In the genomic region with DNA sequence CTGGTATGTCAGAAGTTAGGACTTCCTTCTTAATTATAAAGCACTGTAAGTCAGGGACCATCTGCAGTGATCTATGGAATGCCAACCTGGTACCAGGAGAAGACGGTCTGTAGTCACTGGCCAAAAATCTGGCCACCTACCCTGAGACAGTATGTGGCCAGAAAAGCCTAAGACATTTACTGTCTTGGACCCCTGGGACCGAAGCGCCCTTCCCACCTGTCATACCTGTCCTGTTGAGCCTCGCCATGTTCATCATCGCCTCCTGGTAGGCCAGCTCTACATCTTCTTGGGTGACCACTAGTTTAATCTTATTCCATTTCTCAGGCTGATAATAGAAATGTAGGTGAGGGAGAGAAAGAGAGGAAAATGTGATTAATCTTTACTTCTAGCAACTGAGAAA, we compare ENCODE assay signal across 16 cellular contexts. TPM values are rescaled to one million over a fixed set of nuclear protein-coding genes. Genes with fewer than 3 reads are reported as not detected.
A peak's percentile ranks its signal among the peaks of the same experiment; 100 is the strongest.
DNase-seq lines count a peak whose midpoint lies in the region; ATAC-seq, FAIRE-seq and TF ChIP-seq lines count a peak whose summit lies in the region.
"Had no signal": no experiment of that assay in that cellular context is flagged by ENCODE, and none has a peak within 500 bp of the region (broad histone marks: within the 10 kb centered on the region; RNA-seq: fewer than 3 reads in every experiment).

No MANE protein-coding gene starts in this region.

- no peak overlapping the region for H3K4me3 ChIP-seq in left ventricle myocardium inferior
- H3K4me3 ChIP-seq: BLaER1 treated with 17β-estradiol and CSF1 and Interleukin-3, amounts not matched to agents 10 nM and 100 nM had no signal

- no peaks in the 10 kb centered on the region for H3K9me3 ChIP-seq in left ventricle myocardium inferior (replicated peaks)

- no peak for TF ChIP-seq CTCF in left ventricle myocardium inferior (IDR thresholded peaks at IDR 0.05; ENCODE audit: borderline replicate concordance)
- no peak for TF ChIP-seq CTCF in WTC11 (IDR thresholded peaks at IDR 0.05)
- TF ChIP-seq CTCF in nephron progenitor cell (IDR thresholded peaks at IDR 0.05): no peak

- no peaks in the 10 kb centered on the region for H3K9me3 Mint-ChIP-seq in WTC11
- no peaks in the 10 kb centered on the region for H3K9me3 Mint-ChIP-seq in nephron progenitor cell
- H3K9me3 Mint-ChIP-seq: CD8-positive, alpha-beta T cell had no signal

- intact Hi-C loops in left ventricle myocardium inferior (cut with micrococcal nuclease) (no loop called here), left ventricle myocardium superior (cut with micrococcal nuclease) (no loop called here)

- ATAC-seq in left ventricle myocardium superior: no peak
- no peak for ATAC-seq in WTC11
- no peak for ATAC-seq in GM21619 (IDR thresholded peaks at IDR 0.05; ENCODE audit: unreplicated experiment)
- ATAC-seq: CD8-positive, alpha-beta T cell had no signal

- H3K4me1 ChIP-seq in left ventricle myocardium inferior: peaks cover 14% of the 10 kb centered on the region

- CTCF ChIA-PET in WTC11 (lab: Charles Lee): interaction anchor here (1.2 to 1.7 kb wide), 2 partner anchors 22 to 25 kb away, joined by 3 read pairs; no protein-coding TSS in a partner anchor

- peaks cover 90% of the 10 kb centered on the region for H3K36me3 ChIP-seq in left ventricle myocardium inferior

- H3K27ac Mint-ChIP-seq in WTC11 (peak overlapping the region; percentile 11; the same call in 1 of the 2 replicates), nephron progenitor cell (peak overlapping the region; percentile 33)
- H3K27ac Mint-ChIP-seq: B cell had no signal

- FAIRE-seq in urothelium cell line (lab: Jason Lieb, UNC): peak; percentile 17

- H3K4me3 Mint-ChIP-seq in WTC11 (no peak overlapping the region), nephron progenitor cell (no peak overlapping the region)
- H3K4me3 Mint-ChIP-seq: B cell; CD8-positive, alpha-beta T cell had no signal

- no peak for DNase-seq in left ventricle myocardium inferior
- DNase-seq in left ventricle myocardium superior: no peak
- DNase-seq in WTC11 (ENCODE audit: low spot score): no peak
- DNase-seq in nephron progenitor cell: no peak
- no peak for DNase-seq in urothelium cell line (ENCODE audit: low spot score)
- DNase-seq in AG08395 (ENCODE audit: low spot score): no peak
- no peak for DNase-seq in NCI-H187 (lab: John Stamatoyannopoulos, UW)
- DNase-seq: 8988T; Calu3; CD8-positive, alpha-beta T cell; DMS79 treated with DMSO at 0.1 percent for 48 hours; GF-D8; HCEC 1CT had no signal

- POLR2A ChIA-PET in WTC11 (lab: Charles Lee): no interaction called here

- H3K27me3 Mint-ChIP-seq in WTC11 (ENCODE audit: low read depth): no peaks in the 10 kb centered on the region
- H3K27me3 Mint-ChIP-seq in nephron progenitor cell (ENCODE audit: low read depth, poor library complexity): no peaks in the 10 kb centered on the region
- H3K27me3 Mint-ChIP-seq: B cell had no signal

- H3K27ac ChIP-seq in left ventricle myocardium inferior (replicated peaks): peak overlapping the region; percentile 22
- H3K27ac ChIP-seq: BLaER1 treated with 17β-estradiol and CSF1 and Interleukin-3, amounts not matched to agents 10 nM and 100 nM had no signal

- peaks cover 94% of the 10 kb centered on the region for H3K36me3 Mint-ChIP-seq in WTC11
- peaks cover 93% of the 10 kb centered on the region for H3K36me3 Mint-ChIP-seq in nephron progenitor cell (ENCODE audit: low read depth)

- H3K4me1 Mint-ChIP-seq in WTC11: peaks cover 24% of the 10 kb centered on the region
- peaks cover 15% of the 10 kb centered on the region for H3K4me1 Mint-ChIP-seq in nephron progenitor cell
- H3K4me1 Mint-ChIP-seq: B cell had no signal

- no peaks in the 10 kb centered on the region for H3K27me3 ChIP-seq in left ventricle myocardium inferior (ENCODE audit: low read depth)
- H3K27me3 ChIP-seq: BLaER1 treated with 17β-estradiol and CSF1 and Interleukin-3, amounts not matched to agents 10 nM and 100 nM had no signal

TF ChIP-seq in WTC11, 78 proteins besides CTCF, POLR2A, EP300 and RAD21:
- TF ChIP-seq CREB1 (CRISPR knock-in tag; IDR thresholded peaks at IDR 0.05) (no peak), ZNF317 (CRISPR knock-in tag; IDR thresholded peaks at IDR 0.05; ENCODE audit: borderline replicate concordance, low read depth) (no peak), RORB (CRISPR knock-in tag; IDR thresholded peaks at IDR 0.05) (no peak), NFE2L1 (CRISPR knock-in tag; IDR thresholded peaks at IDR 0.05) (no peak), EMX1 (CRISPR knock-in tag; IDR thresholded peaks at IDR 0.05) (no peak)
- TF ChIP-seq, protein P1, sequence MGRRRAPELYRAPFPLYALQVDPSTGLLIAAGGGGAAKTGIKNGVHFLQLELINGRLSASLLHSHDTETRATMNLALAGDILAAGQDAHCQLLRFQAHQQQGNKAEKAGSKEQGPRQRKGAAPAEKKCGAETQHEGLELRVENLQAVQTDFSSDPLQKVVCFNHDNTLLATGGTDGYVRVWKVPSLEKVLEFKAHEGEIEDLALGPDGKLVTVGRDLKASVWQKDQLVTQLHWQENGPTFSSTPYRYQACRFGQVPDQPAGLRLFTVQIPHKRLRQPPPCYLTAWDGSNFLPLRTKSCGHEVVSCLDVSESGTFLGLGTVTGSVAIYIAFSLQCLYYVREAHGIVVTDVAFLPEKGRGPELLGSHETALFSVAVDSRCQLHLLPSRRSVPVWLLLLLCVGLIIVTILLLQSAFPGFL (CRISPR knock-in tag; IDR thresholded peaks at IDR 0.05; ENCODE audit: borderline replicate concordance): no peak

RNA-seq across cellular contexts. Expression of a gene that starts 20.0 kb away (rescaled TPM):
- total RNA-seq in left ventricle myocardium inferior (26.0 TPM), left ventricle myocardium superior (27.8 TPM), WTC11 (2021) (501 to 509 TPM (median 501 TPM) in 3 replicates)

RNA-seq across cellular contexts. Expression of a gene that starts 28.3 kb away (rescaled TPM):
- 163 TPM for total RNA-seq in left ventricle myocardium inferior
- total RNA-seq in left ventricle myocardium superior: 177 TPM
- total RNA-seq in WTC11 (2021): 22.5 to 35.1 TPM (median 32.0 TPM) in 3 replicates

Comparison
In these comparisons a context has a peak if more than half of its experiments do, and no peak if none do; other contexts are left out.
1. RNA of a gene that starts 20.0 kb away (total RNA-seq): 501 to 509 TPM in WTC11; 27.8 TPM in left ventricle myocardium superior (single experiment) and 26.0 TPM in left ventricle myocardium inferior (single experiment); every median in the first group is over 10 times any median in the second.